2 cellular contexts compared by ENCODE assay signal in the genomic region with DNA sequence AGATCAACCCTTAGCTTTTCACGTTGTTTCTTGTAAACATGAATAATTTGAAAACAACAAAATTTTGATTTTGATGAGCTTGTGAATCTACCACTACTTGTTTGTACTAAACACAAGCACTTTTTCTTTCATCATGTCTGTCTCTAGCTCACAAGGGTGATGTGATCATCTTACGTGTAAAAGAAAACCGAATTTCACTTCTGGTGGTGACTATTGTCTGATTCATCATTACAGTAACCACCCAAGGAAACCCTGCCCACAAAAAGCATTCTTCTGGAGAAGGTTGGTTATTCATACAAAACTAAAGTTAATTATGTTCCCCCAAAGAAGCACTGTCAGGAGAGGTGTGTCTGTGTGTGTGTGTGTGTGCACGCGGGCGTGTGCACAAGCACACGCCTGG.
A peak's percentile ranks its signal among the peaks of the same experiment; 100 is the strongest.
TF ChIP-seq lines count a peak whose summit lies in the region.

No MANE protein-coding gene starts in this region.

TF ChIP-seq in IMR-90, 13 proteins besides CTCF, POLR2A, EP300 and RAD21:
- TF ChIP-seq MXI1 (IDR thresholded peaks at IDR 0.05; ENCODE audit: borderline replicate concordance, low read depth, low read length) (no peak), CEBPB (IDR thresholded peaks at IDR 0.05; ENCODE audit: low read depth, low read length) (peak; percentile 8; the same call in 1 of the 2 replicates)

TF ChIP-seq in GM12878, 131 proteins besides CTCF, POLR2A, EP300 and RAD21:
- TF ChIP-seq, protein P1, sequence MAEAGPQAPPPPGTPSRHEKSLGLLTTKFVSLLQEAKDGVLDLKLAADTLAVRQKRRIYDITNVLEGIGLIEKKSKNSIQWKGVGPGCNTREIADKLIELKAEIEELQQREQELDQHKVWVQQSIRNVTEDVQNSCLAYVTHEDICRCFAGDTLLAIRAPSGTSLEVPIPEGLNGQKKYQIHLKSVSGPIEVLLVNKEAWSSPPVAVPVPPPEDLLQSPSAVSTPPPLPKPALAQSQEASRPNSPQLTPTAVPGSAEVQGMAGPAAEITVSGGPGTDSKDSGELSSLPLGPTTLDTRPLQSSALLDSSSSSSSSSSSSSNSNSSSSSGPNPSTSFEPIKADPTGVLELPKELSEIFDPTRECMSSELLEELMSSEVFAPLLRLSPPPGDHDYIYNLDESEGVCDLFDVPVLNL (IDR thresholded peaks at IDR 0.05; ENCODE audit: low read depth, low read length), result no peak
- no peak for TF ChIP-seq KDM1A (IDR thresholded peaks at IDR 0.05; ENCODE audit: borderline replicate concordance)
- no peak for TF ChIP-seq NR2C1 (IDR thresholded peaks at IDR 0.05)
- TF ChIP-seq JUND (IDR thresholded peaks at IDR 0.05; ENCODE audit: low read depth, low read length), result no peak
- TF ChIP-seq STAT3 (IDR thresholded peaks at IDR 0.05; ENCODE audit: low read depth, low read length), result no peak
- no peak for TF ChIP-seq ZBTB40 (IDR thresholded peaks at IDR 0.05; ENCODE audit: borderline replicate concordance)
- no peak for TF ChIP-seq ASH2L (IDR thresholded peaks at IDR 0.05; ENCODE audit: borderline replicate concordance, low read depth)
- no peak for TF ChIP-seq PML (IDR thresholded peaks at IDR 0.05; ENCODE audit: low read length)
- TF ChIP-seq LARP7 (IDR thresholded peaks at IDR 0.05), result no peak
- TF ChIP-seq RAD51 (IDR thresholded peaks at IDR 0.05), result no peak
- TF ChIP-seq TBL1XR1 (IDR thresholded peaks at IDR 0.05; ENCODE audit: low read depth, low read length), result no peak
- no peak for TF ChIP-seq FOXK2 (IDR thresholded peaks at IDR 0.05)
- no peak for TF ChIP-seq STAT1 (conservative IDR thresholded peaks at IDR 0.05)
- no peak for TF ChIP-seq TCF7 (IDR thresholded peaks at IDR 0.05; ENCODE audit: borderline replicate concordance)
